In genomic region chr6:43491750-43492661, GRCh38 we compare ENCODE assay signal across 8 cellular contexts. TPM values are rescaled to one million over a fixed set of nuclear protein-coding genes. Genes with fewer than 3 reads are reported as not detected.
DNase-seq lines count a peak whose midpoint lies in the region; ATAC-seq, FAIRE-seq and TF ChIP-seq lines count a peak whose summit lies in the region.
"Had no signal": no experiment of that assay in that cellular context is flagged by ENCODE, and none has a peak within 500 bp of the region (broad histone marks: within the 10 kb centered on the region; RNA-seq: fewer than 3 reads in every experiment).

No MANE protein-coding gene starts in this region.

- peaks cover 38 to 42% (median 40%) of the 10 kb centered on the region in 4 donors for H3K4me1 ChIP-seq in upper lobe of left lung

- peak; percentile 94 for DNase-seq in LHCN-M2 (ENCODE audit: low read depth)
- peak; percentile 73 for DNase-seq in bronchial epithelial cell (ENCODE audit: low read depth)
- DNase-seq in left lobe of liver (ENCODE audit: low spot score) = no peak
- DNase-seq in upper lobe of left lung = peak; percentile 72 to 90
- no peak for DNase-seq in T-helper 9 cell
- DNase-seq in stimulated activated CD4-positive, alpha-beta T cell treated with anti-CD3 and anti-CD28 coated beads, Interleukin-4, amount 100 ng/mL, for 1 hour = no peak
- no peak for DNase-seq in activated CD4-positive, alpha-beta T cell treated with anti-CD3 and anti-CD28 coated beads, Interleukin-2, amount 50 U/mL, for 48 hours

- TF ChIP-seq EP300 in upper lobe of left lung (IDR thresholded peaks at IDR 0.05) = no peak

- TF ChIP-seq CTCF in bronchial epithelial cell (IDR thresholded peaks at IDR 0.05; ENCODE audit: insufficient read depth, low read length, severe bottlenecking) (no peak), upper lobe of left lung (IDR thresholded peaks at IDR 0.05) (no peak)

- H3K9me3 ChIP-seq in upper lobe of left lung = no peaks in the 10 kb centered on the region
- H3K9me3 ChIP-seq: suprapubic skin had no signal

- ATAC-seq in left lobe of liver = peak; percentile 50
- peak; percentile 63 to 67 for ATAC-seq in upper lobe of left lung (ENCODE audit: low FRiP score in 2 of 2)

- H3K36me3 ChIP-seq in bronchial epithelial cell (ENCODE audit: control insufficient read depth, insufficient read depth, low read length) (no peaks in the 10 kb centered on the region), upper lobe of left lung (no peaks in the 10 kb centered on the region)
- H3K36me3 ChIP-seq: suprapubic skin had no signal

- H3K27me3 ChIP-seq in bronchial epithelial cell (ENCODE audit: control insufficient read depth, insufficient read depth, low read length) (no peaks in the 10 kb centered on the region), upper lobe of left lung (no peaks in the 10 kb centered on the region)
- H3K27me3 ChIP-seq: suprapubic skin had no signal

- H3K4me3 ChIP-seq in bronchial epithelial cell (ENCODE audit: low read depth, low read length) (no peak overlapping the region), upper lobe of left lung (no peak overlapping the region)
- H3K4me3 ChIP-seq: suprapubic skin had no signal

- FAIRE-seq in bronchial epithelial cell (lab: Jason Lieb, UNC) = no peak

- H3K27ac ChIP-seq in upper lobe of left lung = peak overlapping the region in 3 of 4 donors; percentile 15 to 45 (median 32)
- H3K27ac ChIP-seq: suprapubic skin had no signal

- TF ChIP-seq POLR2A in upper lobe of left lung (IDR thresholded peaks at IDR 0.05) = no peak

- 31 to 50% methylated on average over 1 to 10 of the region's 10 CpGs for WGBS in upper lobe of left lung, 2 donors

RNA-seq across cellular contexts. Expression of gene TJAP1, which starts 14.6 kb away (rescaled TPM):
- 27.0 and 32.8 TPM in 2 replicates for total RNA-seq in LHCN-M2 (2014; rRNA removed)
- polyA plus RNA-seq in LHCN-M2 (2012) = 18.7 TPM
- 6.1 and 6.6 TPM in 2 replicates for total RNA-seq in bronchial epithelial cell
- total RNA-seq in left lobe of liver = 14.0 TPM
- 10 to 100 TPM; 22.2 to 57.6 (median 31.1) TPM for total RNA-seq in upper lobe of left lung

RNA-seq across cellular contexts. Expression of gene LRRC73, which starts 18.1 kb away (rescaled TPM):
- total RNA-seq in LHCN-M2 (2014; rRNA removed) (1.2 TPM in 2 replicates), bronchial epithelial cell (0.13 and 0.26 TPM in 2 replicates), left lobe of liver (0.40 TPM), upper lobe of left lung (1 to 10 TPM in 5 of 6 donors, under 1 TPM in 1; 0.34 to 3.4 (median 2.5) TPM)
- 1.5 TPM for polyA plus RNA-seq in LHCN-M2 (2012)

RNA-seq across cellular contexts. Expression of gene YIPF3, which starts 24.7 kb away (rescaled TPM):
- 161 and 168 TPM in 2 replicates for total RNA-seq in LHCN-M2 (2014; rRNA removed)
- polyA plus RNA-seq in LHCN-M2 (2012) = 125 TPM
- 62.3 and 83.2 TPM in 2 replicates for total RNA-seq in bronchial epithelial cell
- total RNA-seq in left lobe of liver = 67.9 TPM
- total RNA-seq in upper lobe of left lung = 100 to 1,000 TPM; 103 to 170 (median 125) TPM

RNA-seq across cellular contexts. Expression of gene POLR1C, which starts 24.9 kb away (rescaled TPM):
- total RNA-seq in LHCN-M2 (2014; rRNA removed) = 44.8 and 53.9 TPM in 2 replicates
- polyA plus RNA-seq in LHCN-M2 (2012) = 36.8 TPM
- 25.5 and 38.2 TPM in 2 replicates for total RNA-seq in bronchial epithelial cell
- total RNA-seq in left lobe of liver = 13.3 TPM
- 10 to 100 TPM; 14.2 to 41.4 (median 24.5) TPM for total RNA-seq in upper lobe of left lung

RNA-seq across cellular contexts. Expression of gene DLK2, which starts 36.7 kb away (rescaled TPM):
- 2.4 and 4.4 TPM in 2 replicates for total RNA-seq in LHCN-M2 (2014; rRNA removed)
- 5.2 TPM for polyA plus RNA-seq in LHCN-M2 (2012)
- 4.1 and 8.2 TPM in 2 replicates for total RNA-seq in bronchial epithelial cell
- not detected for total RNA-seq in left lobe of liver
- 1 to 10 TPM in 2 of 6 donors, under 1 TPM in 2, not detected in 2; 0.34 to 2.4 (median 1.2) TPM for total RNA-seq in upper lobe of left lung

Comparison
In these comparisons a context has a peak if more than half of its experiments do, and no peak if none do; other contexts are left out.
1. DNase-seq: peak in LHCN-M2 (single experiment), bronchial epithelial cell (single experiment) and upper lobe of left lung (2 of 2); none in left lobe of liver (single experiment), T-helper 9 cell (single experiment), stimulated activated CD4-positive, alpha-beta T cell treated with anti-CD3 and anti-CD28 coated beads, Interleukin-4, amount 100 ng/mL, for 1 hour (single experiment) and activated CD4-positive, alpha-beta T cell treated with anti-CD3 and anti-CD28 coated beads, Interleukin-2, amount 50 U/mL, for 48 hours (0 of 2).